ENCODE assay signal across 11 cellular contexts in genomic region chr14:73025544-73025943, GRCh38. TPM values are rescaled to one million over a fixed set of nuclear protein-coding genes. Genes with fewer than 3 reads are reported as not detected.
DNase-seq lines count a peak whose midpoint lies in the region; ATAC-seq, FAIRE-seq and TF ChIP-seq lines count a peak whose summit lies in the region.
"Had no signal": no experiment of that assay in that cellular context is flagged by ENCODE, and none has a peak within 500 bp of the region (broad histone marks: within the 10 kb centered on the region; RNA-seq: fewer than 3 reads in every experiment).

No MANE protein-coding gene starts in this region.

- no peak overlapping the region for H3K27ac Mint-ChIP-seq in activated T-helper 2 cell treated with anti-CD3 and anti-CD28 coated beads, Interferon-gamma antibody, Interleukin-2, Interleukin-4, amounts not matched to agents 10 μg/mL and 5 μg/mL and 100 μg/mL, durations not matched to agents 14 hours and 24 hours and 36 hours

- TF ChIP-seq CTCF in heart right ventricle (IDR thresholded peaks at IDR 0.05) (no peak), upper lobe of right lung (IDR thresholded peaks at IDR 0.05) (no peak)

- TF ChIP-seq POLR2A in GM12892 (IDR thresholded peaks at IDR 0.05; ENCODE audit: low read depth, low read length): no peak

- H3K9me3 Mint-ChIP-seq in activated T-helper 2 cell treated with anti-CD3 and anti-CD28 coated beads, Interferon-gamma antibody, Interleukin-2, Interleukin-4, amounts not matched to agents 10 μg/mL and 5 μg/mL and 100 μg/mL, durations not matched to agents 14 hours and 24 hours and 36 hours: no peaks in the 10 kb centered on the region
- H3K9me3 Mint-ChIP-seq: stimulated activated naive B cell treated with anti-CD40 and anti-IgM and Interleukin-4, amounts not matched to agents 10 μg/mL and 1 μg/mL and 100 μg/mL, for 72 hours had no signal

- peak overlapping the region; percentile 94 for H3K4me3 Mint-ChIP-seq in activated T-helper 2 cell treated with anti-CD3 and anti-CD28 coated beads, Interferon-gamma antibody, Interleukin-2, Interleukin-4, amounts not matched to agents 10 μg/mL and 5 μg/mL and 100 μg/mL, durations not matched to agents 14 hours and 24 hours and 36 hours (ENCODE audit: low read depth)

- H3K4me3 ChIP-seq in heart right ventricle: peak overlapping the region in 6 of 10 donors; percentile 63 to 89 (median 78)
- H3K4me3 ChIP-seq in iPS-20b (ENCODE audit: low read length): peak overlapping the region; percentile 69
- H3K4me3 ChIP-seq in upper lobe of right lung: peak overlapping the region; percentile 72

- H3K9me3 ChIP-seq in heart right ventricle (no peaks in the 10 kb centered on the region), iPS-20b (ENCODE audit: insufficient read depth, low read depth, low read length) (no peaks in the 10 kb centered on the region), upper lobe of right lung (no peaks in the 10 kb centered on the region)

- H3K4me1 Mint-ChIP-seq in activated T-helper 2 cell treated with anti-CD3 and anti-CD28 coated beads, Interferon-gamma antibody, Interleukin-2, Interleukin-4, amounts not matched to agents 10 μg/mL and 5 μg/mL and 100 μg/mL, durations not matched to agents 14 hours and 24 hours and 36 hours (ENCODE audit: low read depth): peaks cover 36% of the 10 kb centered on the region

- no peak overlapping the region for H3K9ac ChIP-seq in iPS-20b (ENCODE audit: low read depth, low read length)

- 76 to 83% methylated on average over 3 of the region's 3 CpGs for WGBS in heart right ventricle, 2 donors

- no peak for DNase-seq in heart right ventricle
- no peak for DNase-seq in left ventricle myocardium superior
- DNase-seq in activated T-helper 2 cell treated with anti-CD3 and anti-CD28 coated beads, Interferon-gamma antibody, Interleukin-2, Interleukin-4, amounts not matched to agents 10 μg/mL and 5 μg/mL and 100 μg/mL, durations not matched to agents 14 hours and 24 hours and 36 hours (ENCODE audit: low spot score): no peak
- no peak for DNase-seq in upper lobe of right lung
- no peak for DNase-seq in effector CD8-positive, alpha-beta T cell (lab: John Stamatoyannopoulos, UW)
- DNase-seq in GM12892 (ENCODE audit: insufficient read length): no peak
- DNase-seq: KBM-7; nucleus accumbens; stimulated activated naive B cell treated with anti-CD40 and anti-IgM and Interleukin-4, amounts not matched to agents 10 μg/mL and 1 μg/mL and 100 μg/mL, for 72 hours had no signal

- ATAC-seq in heart right ventricle (no peak), left ventricle myocardium superior (no peak), upper lobe of right lung (no peak), GM19395 (IDR thresholded peaks at IDR 0.05; ENCODE audit: unreplicated experiment) (no peak)
- ATAC-seq: stimulated activated naive B cell treated with anti-CD40 and anti-IgM and Interleukin-4, amounts not matched to agents 10 μg/mL and 1 μg/mL and 100 μg/mL, for 72 hours had no signal

- peaks cover 4 to 45% (median 29%) of the 10 kb centered on the region in 9 donors for H3K4me1 ChIP-seq in heart right ventricle
- 0 out of 2 replicates have a peak, but pooled peaks cover 3% of the 10 kb centered on the region for H3K4me1 ChIP-seq in iPS-20b (ENCODE audit: insufficient read depth, low read length)
- peaks cover 22% of the 10 kb centered on the region for H3K4me1 ChIP-seq in upper lobe of right lung

- H3K27me3 ChIP-seq in heart right ventricle (no peaks in the 10 kb centered on the region), iPS-20b (ENCODE audit: insufficient read depth, low read length) (no peaks in the 10 kb centered on the region), upper lobe of right lung (no peaks in the 10 kb centered on the region)

- FAIRE-seq in GM12892 (lab: Jason Lieb, UNC): no peak

- H3K36me3 Mint-ChIP-seq in activated T-helper 2 cell treated with anti-CD3 and anti-CD28 coated beads, Interferon-gamma antibody, Interleukin-2, Interleukin-4, amounts not matched to agents 10 μg/mL and 5 μg/mL and 100 μg/mL, durations not matched to agents 14 hours and 24 hours and 36 hours (ENCODE audit: low read depth): peaks cover 26% of the 10 kb centered on the region

- H3K36me3 ChIP-seq in heart right ventricle: peaks cover 0 to 39% (median 22%) of the 10 kb centered on the region in 9 donors
- peaks cover 24% of the 10 kb centered on the region for H3K36me3 ChIP-seq in iPS-20b (ENCODE audit: insufficient read depth, low read depth, low read length)
- peaks cover 30% of the 10 kb centered on the region for H3K36me3 ChIP-seq in upper lobe of right lung

- H3K27ac ChIP-seq in heart right ventricle (peak overlapping the region in 1 of 10 donors; percentile 88), iPS-20b (ENCODE audit: low read length) (no peak overlapping the region), upper lobe of right lung (no peak overlapping the region)

- no peaks in the 10 kb centered on the region for H3K27me3 Mint-ChIP-seq in activated T-helper 2 cell treated with anti-CD3 and anti-CD28 coated beads, Interferon-gamma antibody, Interleukin-2, Interleukin-4, amounts not matched to agents 10 μg/mL and 5 μg/mL and 100 μg/mL, durations not matched to agents 14 hours and 24 hours and 36 hours (ENCODE audit: low read depth)
- H3K27me3 Mint-ChIP-seq: stimulated activated naive B cell treated with anti-CD40 and anti-IgM and Interleukin-4, amounts not matched to agents 10 μg/mL and 1 μg/mL and 100 μg/mL, for 72 hours had no signal

- intact Hi-C loops in heart right ventricle (cut with DNase I): no loop called here
- intact Hi-C loops in left ventricle myocardium superior (cut with micrococcal nuclease): no loop called here
- intact Hi-C loops in activated T-helper 2 cell treated with anti-CD3 and anti-CD28 coated beads, Interferon-gamma antibody, Interleukin-2, Interleukin-4, amounts not matched to agents 10 μg/mL and 5 μg/mL and 100 μg/mL, durations not matched to agents 14 hours and 24 hours and 36 hours (cut with micrococcal nuclease): no loop called here
- intact Hi-C loops in upper lobe of right lung (cut with DNase I): no loop called here

RNA-seq across cellular contexts. Expression of gene ZFYVE1, which starts 1.4 kb away (rescaled TPM):
- total RNA-seq in heart right ventricle: 10 to 100 TPM; 10.8 to 19.5 (median 14.5) TPM
- 1 to 10 TPM; 4.9 to 5.2 TPM for polyA plus RNA-seq in heart right ventricle
- 15.7 TPM for total RNA-seq in left ventricle myocardium superior
- total RNA-seq in activated T-helper 2 cell treated with anti-CD3 and anti-CD28 coated beads, Interferon-gamma antibody, Interleukin-2, Interleukin-4, amounts not matched to agents 10 μg/mL and 5 μg/mL and 100 μg/mL, durations not matched to agents 14 hours and 24 hours and 36 hours: 8.3 and 9.8 TPM in 2 replicates
- 21.6 TPM for total RNA-seq in upper lobe of right lung
- polyA plus RNA-seq in GM12892 (2012; ENCODE audit: missing spikeins): 6.5 TPM

RNA-seq across cellular contexts. Expression of gene RBM25, which starts 32.8 kb away (rescaled TPM):
- total RNA-seq in heart right ventricle: 10 to 100 TPM; 35.1 to 43.3 (median 39.9) TPM
- polyA plus RNA-seq in heart right ventricle: 10 to 100 TPM; 13.5 to 51.4 TPM
- 35.9 TPM for total RNA-seq in left ventricle myocardium superior
- total RNA-seq in activated T-helper 2 cell treated with anti-CD3 and anti-CD28 coated beads, Interferon-gamma antibody, Interleukin-2, Interleukin-4, amounts not matched to agents 10 μg/mL and 5 μg/mL and 100 μg/mL, durations not matched to agents 14 hours and 24 hours and 36 hours: 114 and 121 TPM in 2 replicates
- 70.1 TPM for total RNA-seq in upper lobe of right lung
- polyA plus RNA-seq in GM12892 (2012; ENCODE audit: missing spikeins): 71.1 TPM
